ENCODE assay signal across 8 cellular contexts in genomic region chr15:42921049-42921731, GRCh38. TPM values are rescaled to one million over a fixed set of nuclear protein-coding genes. Genes with fewer than 3 reads are reported as not detected.
DNase-seq lines count a peak whose midpoint lies in the region; ATAC-seq and TF ChIP-seq lines count a peak whose summit lies in the region.

No MANE protein-coding gene starts in this region.

- no peaks in the 10 kb centered on the region for H3K9me3 ChIP-seq in naive thymus-derived CD4-positive, alpha-beta T cell (ENCODE audit: control insufficient read depth in 2 of 3, low read length in 3 of 3)

- ATAC-seq in naive thymus-derived CD4-positive, alpha-beta T cell, result peak; percentile 26

- POLR2A ChIA-PET in naive thymus-derived CD4-positive, alpha-beta T cell (lab: Charles Lee), result interaction anchor here (0.8 to 1.0 kb wide), 2 partner anchors 11 to 14 kb away, joined by 4 to 7 read pairs; no protein-coding TSS in a partner anchor

- no peaks in the 10 kb centered on the region for H3K27me3 ChIP-seq in naive thymus-derived CD4-positive, alpha-beta T cell (ENCODE audit: control insufficient read depth in 2 of 2, insufficient read depth in 2 of 2, low read length in 2 of 2)

- no peak for TF ChIP-seq CTCF in epithelial cell of proximal tubule (conservative IDR thresholded peaks at IDR 0.05; ENCODE audit: low read depth, low read length)

- H3K27me3 Mint-ChIP-seq in IgD-negative memory B cell, result no peaks in the 10 kb centered on the region
- peaks cover 0 to 3% (median 0%) of the 10 kb centered on the region in 5 donors for H3K27me3 Mint-ChIP-seq in naive thymus-derived CD4-positive, alpha-beta T cell

- H3K4me3 ChIP-seq in epithelial cell of proximal tubule (ENCODE audit: low read depth, low read length), result peak overlapping the region; percentile 90
- peak overlapping the region; percentile 89 for H3K4me3 ChIP-seq in naive thymus-derived CD4-positive, alpha-beta T cell (ENCODE audit: low read length)

- peaks cover 4 to 5% of the 10 kb centered on the region in 2 donors for H3K4me1 ChIP-seq in naive thymus-derived CD4-positive, alpha-beta T cell (ENCODE audit: control insufficient read depth in 2 of 2, insufficient read depth in 2 of 2, low read length in 2 of 2)

- peaks cover 7 to 19% (median 14%) of the 10 kb centered on the region in 3 donors for H3K4me1 Mint-ChIP-seq in IgD-negative memory B cell
- H3K4me1 Mint-ChIP-seq in naive thymus-derived CD4-positive, alpha-beta T cell, result peaks cover 13 to 35% (median 26%) of the 10 kb centered on the region in 7 donors

- H3K27ac Mint-ChIP-seq in IgD-negative memory B cell, result peak overlapping the region; percentile 70 to 98 (median 90)
- peak overlapping the region; percentile 88 to 97 (median 94) for H3K27ac Mint-ChIP-seq in naive thymus-derived CD4-positive, alpha-beta T cell

- DNase-seq in Daoy (ENCODE audit: low read depth) (peak; percentile 10), epithelial cell of proximal tubule (ENCODE audit: low read depth) (no peak), substantia nigra (lab: John Stamatoyannopoulos, UW) (peak in 32 of 49 donors; percentile 3 to 78 (median 48)), SK-N-DZ (ENCODE audit: low spot score) (no peak), COLO829 (ENCODE audit: low spot score) (no peak)
- peak; percentile 22 for DNase-seq in activated CD8-positive, alpha-beta memory T cell treated with anti-CD3 and anti-CD28 coated beads, Interleukin-2, amount 50 U/mL, for 4 hours
- peak; percentile 9 to 53 (median 45) for DNase-seq in naive thymus-derived CD4-positive, alpha-beta T cell

- CTCF ChIA-PET in naive thymus-derived CD4-positive, alpha-beta T cell (lab: Charles Lee), result interaction anchor here (1.2 kb wide), 1 partner anchor 218 kb away, joined by 5 read pairs; no protein-coding TSS in a partner anchor

- H3K4me3 Mint-ChIP-seq in IgD-negative memory B cell, result peak overlapping the region; percentile 93 to 100 (median 98)
- peak overlapping the region; percentile 93 to 100 (median 97) for H3K4me3 Mint-ChIP-seq in naive thymus-derived CD4-positive, alpha-beta T cell

- no peaks in the 10 kb centered on the region for H3K36me3 Mint-ChIP-seq in IgD-negative memory B cell
- H3K36me3 Mint-ChIP-seq in naive thymus-derived CD4-positive, alpha-beta T cell, result peaks cover 0 to 4% (median 0%) of the 10 kb centered on the region in 5 donors

- H3K9me3 Mint-ChIP-seq in IgD-negative memory B cell, result no peaks in the 10 kb centered on the region
- peaks cover 0 to 2% (median 0%) of the 10 kb centered on the region in 11 donors for H3K9me3 Mint-ChIP-seq in naive thymus-derived CD4-positive, alpha-beta T cell

- H3K27ac ChIP-seq in naive thymus-derived CD4-positive, alpha-beta T cell (ENCODE audit: low read depth, low read length), result peak overlapping the region; percentile 67
- peak overlapping the region; percentile 71 for H3K27ac ChIP-seq in substantia nigra (ENCODE audit: low read depth, low read length, poor library complexity, severe bottlenecking)

- H3K36me3 ChIP-seq in naive thymus-derived CD4-positive, alpha-beta T cell (ENCODE audit: control insufficient read depth in 2 of 3, insufficient read depth in 3 of 3, low read length in 3 of 3), result peaks cover 0 to 8% (median 0%) of the 10 kb centered on the region in 3 experiments

- intact Hi-C loops in naive thymus-derived CD4-positive, alpha-beta T cell (cut with micrococcal nuclease), result loop anchor here (1.0 to 5.0 kb wide), 14 partner anchors 184 to 1690 kb away; partner anchors contain the start of genes CCNDBP1 (in 2 of the 2), CDAN1 (in 2 of the 2), GANC (in 2 of the 2) and STARD9 (in 2 of the 2)

RNA-seq across cellular contexts. Expression of gene TTBK2, which starts 0.6 kb away (rescaled TPM):
- total RNA-seq in Daoy (2014; rRNA removed; shearing (Covaris generic)), result 3.5 and 5.0 TPM in 2 replicates
- 9.9 TPM for polyA plus RNA-seq in IgD-negative memory B cell
- total RNA-seq in epithelial cell of proximal tubule, result 5.8 and 7.7 TPM in 2 replicates
- 10 to 100 TPM; 15.7 to 30.5 (median 28.8) TPM for total RNA-seq in naive thymus-derived CD4-positive, alpha-beta T cell
- polyA plus RNA-seq in naive thymus-derived CD4-positive, alpha-beta T cell, result 10 to 100 TPM; 12.5 to 16.4 TPM
- 15.8 and 16.5 TPM in 2 replicates for polyA plus RNA-seq in SK-N-DZ (2014; cell fraction: cytosol; rRNA removed)
- polyA plus RNA-seq in SK-N-DZ (2014; cell fraction: nucleus; rRNA removed), result 12.7 and 12.9 TPM in 2 replicates

Comparison
In these comparisons a context has a peak if more than half of its experiments do, and no peak if none do; other contexts are left out.
1. DNase-seq: peak in Daoy (single experiment), activated CD8-positive, alpha-beta memory T cell treated with anti-CD3 and anti-CD28 coated beads, Interleukin-2, amount 50 U/mL, for 4 hours (single experiment), naive thymus-derived CD4-positive, alpha-beta T cell (9 of 9) and substantia nigra (32 of 49); none in epithelial cell of proximal tubule (single experiment), SK-N-DZ (single experiment) and COLO829 (single experiment).